ENCODE assay signal across 20 cellular contexts in genomic region chr10:5952731-5953385, GRCh38. TPM values are rescaled to one million over a fixed set of nuclear protein-coding genes. Genes with fewer than 3 reads are reported as not detected.
"Had no signal": no experiment of that assay in that cellular context is flagged by ENCODE, and none has a peak within 500 bp of the region (broad histone marks: within the 10 kb centered on the region; RNA-seq: fewer than 3 reads in every experiment).

No MANE protein-coding gene starts in this region.

- H3K27ac ChIP-seq: adrenal gland, foreskin keratinocyte, neural progenitor cell had no signal

- H2AFZ ChIP-seq: neural progenitor cell had no signal

- ATAC-seq: activated CD8-positive, alpha-beta memory T cell treated with anti-CD3 and anti-CD28 coated beads, Interleukin-2, amount 10 ng/mL, durations not matched to agents 7 days and 5 days; pancreas had no signal

- DNase-seq: activated CD4-positive, alpha-beta memory T cell treated with anti-CD3 and anti-CD28 coated beads for 36 hours; activated CD4-positive, alpha-beta T cell treated with anti-CD3 and anti-CD28 coated beads for 1 hour; activated CD8-positive, alpha-beta memory T cell treated with anti-CD3 and anti-CD28 coated beads, Interleukin-2, amount 10 ng/mL, durations not matched to agents 7 days and 5 days; activated naive CD4-positive, alpha-beta T cell treated with anti-CD3 and anti-CD28 coated beads, Interleukin-2, amount 50 U/mL, for 16 hours; activated T-cell treated with anti-CD3 and anti-CD28 coated beads, Interleukin-2, amount 50 U/mL, for 1 hour; glutamatergic neuron; hypothalamus; kidney glomerular epithelial cell; stimulated activated CD4-positive, alpha-beta T cell treated with anti-CD3 and anti-CD28 coated beads, Interleukin-4, amount 100 ng/mL, for 24 hours; stimulated activated naive CD4-positive, alpha-beta T cell; substantia nigra; T-helper 1 cell; trophoblast cell had no signal

- H3K4me3 ChIP-seq: adrenal gland, neural progenitor cell, pancreas, skin epidermis had no signal

- H3K27me3 ChIP-seq: adrenal gland, foreskin keratinocyte, neural progenitor cell, pancreas had no signal

- H3K27me3 Mint-ChIP-seq: activated CD4-positive, alpha-beta memory T cell treated with anti-CD3 and anti-CD28 coated beads for 36 hours; activated CD8-positive, alpha-beta memory T cell treated with anti-CD3 and anti-CD28 coated beads, Interleukin-2, amount 10 ng/mL, durations not matched to agents 7 days and 5 days had no signal

- H3K36me3 Mint-ChIP-seq: mesothelial cell of epicardium, neural progenitor cell had no signal

- H3K4me2 ChIP-seq: neural progenitor cell had no signal

- H3K9ac ChIP-seq: neural progenitor cell had no signal

- H3K36me3 ChIP-seq: neural progenitor cell, pancreas had no signal

- H3K9me3 Mint-ChIP-seq: activated CD4-positive, alpha-beta memory T cell treated with anti-CD3 and anti-CD28 coated beads for 36 hours; mesothelial cell of epicardium; neural progenitor cell had no signal

- H3K27ac Mint-ChIP-seq: activated CD4-positive, alpha-beta memory T cell treated with anti-CD3 and anti-CD28 coated beads for 36 hours; activated CD8-positive, alpha-beta memory T cell treated with anti-CD3 and anti-CD28 coated beads, Interleukin-2, amount 10 ng/mL, durations not matched to agents 7 days and 5 days; mesothelial cell of epicardium; neural progenitor cell had no signal

- H3K9me3 ChIP-seq: adrenal gland, pancreas had no signal

- FAIRE-seq: colon, pancreas had no signal

- H3K4me1 Mint-ChIP-seq: activated CD8-positive, alpha-beta memory T cell treated with anti-CD3 and anti-CD28 coated beads, Interleukin-2, amount 10 ng/mL, durations not matched to agents 7 days and 5 days had no signal

- H3K4me3 Mint-ChIP-seq: activated CD4-positive, alpha-beta memory T cell treated with anti-CD3 and anti-CD28 coated beads for 36 hours; activated CD8-positive, alpha-beta memory T cell treated with anti-CD3 and anti-CD28 coated beads, Interleukin-2, amount 10 ng/mL, durations not matched to agents 7 days and 5 days; mesothelial cell of epicardium; neural progenitor cell had no signal

RNA-seq across cellular contexts. Expression of gene IL15RA, which starts 24.5 kb away (rescaled TPM):
- total RNA-seq: mesothelial cell of epicardium had no signal
